ENCODE assay signal across 39 cellular contexts in genomic region chr11:62437616-62438015, GRCh38. TPM values are rescaled to one million over a fixed set of nuclear protein-coding genes. Genes with fewer than 3 reads are reported as not detected.
"Had no signal": no experiment of that assay in that cellular context is flagged by ENCODE, and none has a peak within 500 bp of the region (broad histone marks: within the 10 kb centered on the region; RNA-seq: fewer than 3 reads in every experiment).

No MANE protein-coding gene starts in this region.

- FAIRE-seq: astrocyte, bronchial epithelial cell had no signal

- H3K9me3 ChIP-seq: adrenal gland, ascending aorta, body of pancreas, breast epithelium had no signal

- H3K27ac ChIP-seq: adrenal gland, ascending aorta, body of pancreas, brain microvascular endothelial cell, cardiac muscle cell had no signal

- ATAC-seq: activated naive CD4-positive, alpha-beta T cell treated with anti-CD3 and anti-CD28 coated beads, Interleukin-2, amount 50 U/mL, for 72 hours; activated naive CD8-positive, alpha-beta T cell treated with anti-CD3 and anti-CD28 coated beads, Interleukin-2, amount 50 U/mL, for 24 hours; activated T-cell treated with anti-CD3 and anti-CD28 coated beads, Interleukin-2, amount 50 U/mL, for 4 hours; activated T-cell treated with anti-CD3 and anti-CD28 coated beads, Interleukin-2, amount 50 U/mL, for 72 hours; activated T-helper 17 cell treated with anti-CD3 and anti-CD28 coated beads, Interleukin-2, amount 50 U/mL, for 72 hours; body of pancreas had no signal

- H3K4me3 ChIP-seq: adrenal gland, ascending aorta, body of pancreas, breast epithelium, cardiac muscle cell had no signal

- H3K27me3 ChIP-seq: adrenal gland, ascending aorta, body of pancreas, brain microvascular endothelial cell, breast epithelium, cardiac muscle cell had no signal

- H3K36me3 ChIP-seq: adrenal gland, ascending aorta, brain microvascular endothelial cell, breast epithelium, cardiac muscle cell had no signal

- DNase-seq: activated effector memory CD4-positive, alpha-beta T cell treated with anti-CD3 and anti-CD28 coated beads, Interleukin-2, amount 50 U/mL, for 16 hours; activated effector memory CD4-positive, alpha-beta T cell treated with Interleukin-2 at 50 U/mL for 16 hours; activated gamma-delta T cell; activated gamma-delta T cell treated with Interleukin-2 at 50 U/mL for 16 hours; activated naive CD4-positive, alpha-beta T cell; activated naive CD4-positive, alpha-beta T cell treated with anti-CD3 and anti-CD28 coated beads for 36 hours; activated naive CD4-positive, alpha-beta T cell treated with anti-CD3 and anti-CD28 coated beads, Interleukin-2, amount 10 ng/mL, durations not matched to agents 7 days and 5 days; activated naive CD4-positive, alpha-beta T cell treated with anti-CD3 and anti-CD28 coated beads, Interleukin-2, amount 50 U/mL, for 16 hours; activated naive CD4-positive, alpha-beta T cell treated with Interleukin-2 at 50 U/mL for 16 hours; activated naive CD8-positive, alpha-beta T cell treated with anti-CD3 and anti-CD28 coated beads for 36 hours; activated naive CD8-positive, alpha-beta T cell treated with anti-CD3 and anti-CD28 coated beads, Interleukin-2, amount 10 ng/mL, durations not matched to agents 7 days and 5 days; activated naive CD8-positive, alpha-beta T cell treated with anti-CD3 and anti-CD28 coated beads, Interleukin-2, amount 50 U/mL, for 24 hours; activated T-cell treated with anti-CD3 and anti-CD28 coated beads, Interleukin-2, amount 50 U/mL, for 1 hour; activated T-cell treated with anti-CD3 and anti-CD28 coated beads, Interleukin-2, amount 50 U/mL, for 24 hours; activated T-cell treated with anti-CD3 and anti-CD28 coated beads, Interleukin-2, amount 50 U/mL, for 4 hours; activated T-cell treated with anti-CD3 and anti-CD28 coated beads, Interleukin-2, amount 50 U/mL, for 48 hours; activated T-cell treated with anti-CD3 and anti-CD28 coated beads, Interleukin-2, amount 50 U/mL, for 72 hours; adrenal gland; amniotic stem cell; amygdala; anterior cingulate cortex; aorta; body of pancreas; brain microvascular endothelial cell; caudate nucleus; central memory CD4-positive, alpha-beta T cell; cerebellar nuclear complex had no signal

RNA-seq across cellular contexts. Expression of gene SCGB1A1, which starts 18.8 kb away (rescaled TPM):
- total RNA-seq: activated naive CD4-positive, alpha-beta T cell treated with anti-CD3 and anti-CD28 coated beads for 36 hours; activated naive CD4-positive, alpha-beta T cell treated with anti-CD3 and anti-CD28 coated beads, Interleukin-2, amount 50 U/mL, for 72 hours; activated naive CD8-positive, alpha-beta T cell treated with anti-CD3 and anti-CD28 coated beads for 36 hours; activated naive CD8-positive, alpha-beta T cell treated with anti-CD3 and anti-CD28 coated beads, Interleukin-2, amount 10 ng/mL, durations not matched to agents 7 days and 5 days; activated T-cell treated with anti-CD3 and anti-CD28 coated beads, Interleukin-2, amount 50 U/mL, for 72 hours; activated T-helper 1 cell treated with anti-CD3 and anti-CD28 coated beads, Interleukin-12 subunit alpha, Interleukin-12 subunit beta, Interleukin-2, Interleukin-4 antibody, amounts not matched to agents 30 ng/mL and 10 ng/mL and 1 ng/mL, durations not matched to agents 14 hours and 24 hours and 36 hours; activated T-helper 17 cell treated with anti-CD3 and anti-CD28 coated beads, Interleukin-2, amount 50 U/mL, for 72 hours; activated T-helper 2 cell treated with anti-CD3 and anti-CD28 coated beads, Interferon-gamma antibody, Interleukin-2, Interleukin-4, amounts not matched to agents 10 μg/mL and 5 μg/mL and 100 μg/mL, durations not matched to agents 14 hours and 24 hours and 36 hours; aorta; ascending aorta; astrocyte; body of pancreas; breast epithelium; bronchial epithelial cell; cardiac muscle cell; cardiac septum; cerebellum; chondrocyte had no signal
- polyA plus RNA-seq: cardiac muscle cell had no signal
